In the genomic region with DNA sequence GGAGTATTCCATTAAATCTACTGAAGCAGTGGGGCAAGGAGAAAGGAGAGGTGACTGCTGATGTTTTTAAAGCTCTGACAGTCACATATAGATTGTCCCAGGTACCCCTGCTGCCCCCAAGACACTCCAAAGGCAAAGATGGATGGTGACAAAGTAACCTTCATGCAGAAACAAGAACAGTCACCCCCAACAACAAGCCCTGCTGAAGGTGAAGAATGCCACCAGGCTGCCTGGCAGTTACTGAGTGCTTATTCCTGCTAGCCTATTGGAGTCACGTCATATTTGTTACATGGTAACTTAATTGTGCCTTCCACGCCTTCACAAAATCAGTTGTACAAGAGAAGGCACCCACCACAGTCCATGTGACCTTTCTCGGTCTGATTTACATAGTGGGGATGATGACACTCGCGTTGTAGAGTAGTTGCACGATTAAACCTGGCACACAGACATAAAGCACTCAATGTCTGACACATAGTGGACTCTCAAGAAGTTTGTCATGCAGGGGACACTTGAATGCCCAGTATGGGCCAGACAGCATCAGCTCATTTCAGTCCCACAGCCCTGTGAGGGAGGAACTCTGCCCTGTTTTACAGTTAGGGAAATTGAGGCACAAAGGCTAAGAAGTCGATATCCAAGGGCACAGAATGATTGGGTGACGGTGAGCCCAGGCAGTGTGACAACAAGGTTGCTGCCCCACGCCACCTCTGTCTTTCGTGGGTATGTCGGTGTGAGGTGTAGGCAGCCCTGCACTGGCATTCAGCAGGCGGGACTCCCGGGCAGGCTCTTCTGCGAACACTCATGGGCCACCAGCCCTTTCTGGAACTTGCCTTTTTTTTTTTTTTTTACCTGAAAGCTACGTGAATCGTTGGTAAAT, we compare ENCODE assay signal across 1 cellular context.
TF ChIP-seq lines count a peak whose summit lies in the region.

No MANE protein-coding gene starts in this region.

TF ChIP-seq in SK-N-SH treated with all-trans-retinoic acid at 6 μM for 48 hours, 23 proteins besides CTCF, POLR2A, EP300 and RAD21 (continued from another document):
- TF ChIP-seq TSHZ2 (CRISPR knock-in tag; IDR thresholded peaks at IDR 0.05) = no peak
- TF ChIP-seq, protein P1, sequence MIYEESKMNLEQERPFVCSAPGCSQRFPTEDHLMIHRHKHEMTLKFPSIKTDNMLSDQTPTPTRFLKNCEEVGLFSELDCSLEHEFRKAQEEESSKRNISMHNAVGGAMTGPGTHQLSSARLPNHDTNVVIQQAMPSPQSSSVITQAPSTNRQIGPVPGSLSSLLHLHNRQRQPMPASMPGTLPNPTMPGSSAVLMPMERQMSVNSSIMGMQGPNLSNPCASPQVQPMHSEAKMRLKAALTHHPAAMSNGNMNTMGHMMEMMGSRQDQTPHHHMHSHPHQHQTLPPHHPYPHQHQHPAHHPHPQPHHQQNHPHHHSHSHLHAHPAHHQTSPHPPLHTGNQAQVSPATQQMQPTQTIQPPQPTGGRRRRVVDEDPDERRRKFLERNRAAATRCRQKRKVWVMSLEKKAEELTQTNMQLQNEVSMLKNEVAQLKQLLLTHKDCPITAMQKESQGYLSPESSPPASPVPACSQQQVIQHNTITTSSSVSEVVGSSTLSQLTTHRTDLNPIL (CRISPR knock-in tag; IDR thresholded peaks at IDR 0.05; ENCODE audit: low read depth) = no peak
- no peak for TF ChIP-seq CSDC2 (CRISPR knock-in tag; IDR thresholded peaks at IDR 0.05)
- TF ChIP-seq ISL1 (CRISPR knock-in tag; IDR thresholded peaks at IDR 0.05) = no peak
